Comparison of ENCODE assay signal across 15 cellular contexts in the genomic region with DNA sequence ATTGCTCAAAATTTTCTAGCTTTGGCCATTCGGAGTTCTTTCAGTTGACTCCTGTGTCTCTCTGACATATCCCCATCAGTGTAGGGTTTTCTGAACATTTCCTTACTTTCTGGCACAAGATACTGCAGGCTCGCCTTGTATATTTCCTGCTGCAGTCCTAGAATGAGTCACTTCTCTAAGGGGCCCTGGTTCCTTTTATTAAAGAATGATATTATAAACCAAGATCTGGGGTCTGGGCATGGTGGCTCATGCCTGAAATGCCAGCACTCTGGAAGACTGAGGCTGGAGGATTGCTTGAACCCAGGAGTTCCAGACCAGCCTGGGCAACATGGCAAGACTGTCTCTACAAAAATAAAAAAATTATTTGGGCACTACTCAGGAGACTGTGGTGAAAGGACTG. TPM values are rescaled to one million over a fixed set of nuclear protein-coding genes. Genes with fewer than 3 reads are reported as not detected.
DNase-seq lines count a peak whose midpoint lies in the region; ATAC-seq and TF ChIP-seq lines count a peak whose summit lies in the region.
"Had no signal": no experiment of that assay in that cellular context is flagged by ENCODE, and none has a peak within 500 bp of the region (broad histone marks: within the 10 kb centered on the region; RNA-seq: fewer than 3 reads in every experiment).

No MANE protein-coding gene starts in this region.

- no peaks in the 10 kb centered on the region for H3K27me3 Mint-ChIP-seq in activated B cell treated with CpG ODN at 0.5 μM for 24 hours

- H3K27me3 ChIP-seq in DOHH2 (ENCODE audit: control insufficient read depth, low read length) (no peaks in the 10 kb centered on the region), foreskin keratinocyte (no peaks in the 10 kb centered on the region)

- CTCF ChIA-PET in activated B cell treated with CpG ODN at 0.5 μM for 24 hours (lab: Charles Lee): no interaction called here

- POLR2A ChIA-PET in activated B cell treated with CpG ODN at 0.5 μM for 24 hours (lab: Charles Lee): no interaction called here

- no peaks in the 10 kb centered on the region for H3K9me3 ChIP-seq in DOHH2 (ENCODE audit: control insufficient read depth, insufficient read depth, low read length)
- H3K9me3 ChIP-seq: mucosa of descending colon, psoas muscle had no signal

- H3K4me3 Mint-ChIP-seq in activated B cell treated with CpG ODN at 0.5 μM for 24 hours: no peak overlapping the region

- no peaks in the 10 kb centered on the region for H3K9me3 Mint-ChIP-seq in activated B cell treated with CpG ODN at 0.5 μM for 24 hours

- peak overlapping the region; percentile 96 for H3K27ac ChIP-seq in DOHH2 (ENCODE audit: low read depth, low read length)
- H3K27ac ChIP-seq in foreskin keratinocyte: no peak overlapping the region
- H3K27ac ChIP-seq: psoas muscle had no signal

- peak overlapping the region; percentile 65 for H3K27ac Mint-ChIP-seq in activated B cell treated with CpG ODN at 0.5 μM for 24 hours

- peak; percentile 46 for DNase-seq in M059J (ENCODE audit: low read depth)
- no peak for DNase-seq in activated B cell treated with CpG ODN at 0.5 μM for 24 hours
- DNase-seq in foreskin keratinocyte: no peak
- DNase-seq in cortex of kidney (lab: John Stamatoyannopoulos, UW): no peak
- DNase-seq: activated naive CD4-positive, alpha-beta T cell treated with Interleukin-2 at 50 U/mL for 16 hours; DND-41; mucosa of descending colon; NCI-H2171; psoas muscle; stimulated activated CD4-positive, alpha-beta T cell treated with anti-CD3 and anti-CD28 coated beads, Interleukin-4, amount 100 ng/mL, for 4 hours; stimulated activated naive CD4-positive, alpha-beta T cell treated with Interleukin-2 at 50 U/mL for 16 hours had no signal

- peak overlapping the region; percentile 49 for H3K4me3 ChIP-seq in DOHH2 (ENCODE audit: low read length)
- H3K4me3 ChIP-seq: mucosa of descending colon, psoas muscle had no signal

- H3K79me2 ChIP-seq in DOHH2 (ENCODE audit: control insufficient read depth, low read length): peaks cover 64% of the 10 kb centered on the region

- H3K36me3 Mint-ChIP-seq in activated B cell treated with CpG ODN at 0.5 μM for 24 hours (ENCODE audit: low read depth): peaks cover 24% of the 10 kb centered on the region

- TF ChIP-seq CTCF in DOHH2 (IDR thresholded peaks at IDR 0.05; ENCODE audit: low read depth, low read length, poor library complexity, severe bottlenecking) (no peak), activated B cell treated with CpG ODN at 0.5 μM for 24 hours (IDR thresholded peaks at IDR 0.05) (no peak), foreskin keratinocyte (conservative IDR thresholded peaks at IDR 0.05) (no peak)

- H3K4me2 ChIP-seq in DOHH2 (ENCODE audit: low read length): peak overlapping the region; percentile 66

- peaks cover 73% of the 10 kb centered on the region for H3K4me1 Mint-ChIP-seq in activated B cell treated with CpG ODN at 0.5 μM for 24 hours

- no peak for ATAC-seq in activated B cell treated with CpG ODN at 0.5 μM for 24 hours (ENCODE audit: low read depth)
- peak; percentile 24 for ATAC-seq in foreskin keratinocyte
- no peak for ATAC-seq in GM18909 (IDR thresholded peaks at IDR 0.05; ENCODE audit: poor library complexity, unreplicated experiment)
- no peak for ATAC-seq in HG03045 (IDR thresholded peaks at IDR 0.05; ENCODE audit: unreplicated experiment)
- ATAC-seq in GM18868 (IDR thresholded peaks at IDR 0.05; ENCODE audit: unreplicated experiment): no peak
- ATAC-seq: mucosa of descending colon, psoas muscle had no signal

- peaks cover 33% of the 10 kb centered on the region for H3K36me3 ChIP-seq in DOHH2 (ENCODE audit: control insufficient read depth, low read length)

- peaks cover 80% of the 10 kb centered on the region for H3K4me1 ChIP-seq in DOHH2 (ENCODE audit: control insufficient read depth, low read length)
- H3K4me1 ChIP-seq in foreskin keratinocyte: peaks cover 25% of the 10 kb centered on the region

- peaks cover 50% of the 10 kb centered on the region for H3F3A ChIP-seq in DOHH2 (ENCODE audit: control insufficient read depth, insufficient read depth)

- intact Hi-C loops in activated B cell treated with CpG ODN at 0.5 μM for 24 hours (cut with micrococcal nuclease): loop anchor here (5.0 to 10.0 kb wide), 3 partner anchors 481 to 1183 kb away; a partner anchor contains a TSS

- no peaks in the 10 kb centered on the region for H3K9me2 ChIP-seq in DOHH2 (replicated peaks; ENCODE audit: control insufficient read depth, low read length)

- peaks cover 15% of the 10 kb centered on the region; the same call in 1 of the 2 replicates for H4K20me1 ChIP-seq in DOHH2 (ENCODE audit: control insufficient read depth, insufficient read depth, low read depth, low read length)

RNA-seq across cellular contexts. Expression of a gene that starts 3.0 kb away (rescaled TPM):
- total RNA-seq in M059J (2014; rRNA removed; shearing (Covaris generic)): 761 and 975 TPM in 2 replicates
- total RNA-seq in activated B cell treated with CpG ODN at 0.5 μM for 24 hours: 4,501 and 5,377 TPM in 2 replicates
- 3,814 and 4,088 TPM in 2 replicates for total RNA-seq in foreskin keratinocyte
- polyA plus RNA-seq in foreskin keratinocyte: 5,509 and 5,859 TPM in 2 replicates
